Comparison of ENCODE assay signal across 13 cellular contexts in the genomic region with DNA sequence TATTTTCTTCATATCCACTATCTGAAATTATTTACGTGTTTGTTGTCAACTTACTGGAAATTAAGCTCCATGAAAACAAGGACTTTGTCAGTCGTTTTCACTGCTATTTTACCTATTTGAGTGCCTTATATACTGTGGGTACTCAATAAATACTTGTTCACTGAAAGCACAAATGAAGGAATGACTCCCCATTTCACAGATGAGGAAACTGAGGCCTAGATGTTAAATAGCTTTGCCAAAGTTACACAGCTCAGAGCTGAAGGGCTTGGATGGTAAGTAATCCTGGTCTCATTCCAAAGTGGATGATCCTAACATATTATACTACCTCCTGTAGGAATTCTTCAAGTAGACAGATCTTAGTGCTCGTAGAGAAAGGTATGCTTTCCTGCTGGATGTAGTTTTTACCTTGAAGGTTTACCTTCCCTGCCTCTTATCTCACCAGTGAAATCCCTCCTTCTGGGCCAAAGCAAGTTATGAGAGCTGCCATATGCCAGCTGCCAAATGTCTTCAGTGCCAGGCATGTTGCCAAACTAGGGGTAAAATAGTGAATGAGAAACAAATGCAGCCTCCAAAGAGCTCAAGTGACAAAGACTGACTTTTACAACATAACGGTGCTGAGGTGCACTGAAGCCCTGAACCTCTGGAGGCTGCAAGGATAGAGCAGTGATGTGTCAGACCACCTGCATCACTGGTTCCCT.
DNase-seq lines count a peak whose midpoint lies in the region; ATAC-seq and TF ChIP-seq lines count a peak whose summit lies in the region.
"Had no signal": no experiment of that assay in that cellular context is flagged by ENCODE, and none has a peak within 500 bp of the region (broad histone marks: within the 10 kb centered on the region; RNA-seq: fewer than 3 reads in every experiment).

No MANE protein-coding gene starts in this region.

- no peak overlapping the region for H3K4me3 Mint-ChIP-seq in WTC11
- H3K4me3 Mint-ChIP-seq: stimulated activated naive B cell treated with anti-CD40 and anti-IgM and Interleukin-4, amounts not matched to agents 10 μg/mL and 1 μg/mL and 100 μg/mL, for 72 hours had no signal

- POLR2A ChIA-PET in WTC11 (lab: Charles Lee), result no interaction called here

- CTCF ChIA-PET in WTC11 (lab: Charles Lee), result interaction anchor here (1.2 to 6.2 kb wide), 2 partner anchors 30 to 264 kb away, joined by 3 to 32 read pairs; no protein-coding TSS in a partner anchor

- no peaks in the 10 kb centered on the region; the same call in 1 of the 2 replicates for H3K27me3 Mint-ChIP-seq in WTC11 (ENCODE audit: low read depth)
- H3K27me3 Mint-ChIP-seq: stimulated activated naive B cell treated with anti-CD40 and anti-IgM and Interleukin-4, amounts not matched to agents 10 μg/mL and 1 μg/mL and 100 μg/mL, for 72 hours had no signal

- no peak overlapping the region for H3K27ac Mint-ChIP-seq in WTC11

- H3K36me3 Mint-ChIP-seq in WTC11, result no peaks in the 10 kb centered on the region

- no peak for TF ChIP-seq CTCF in WTC11 (IDR thresholded peaks at IDR 0.05)

- H3K9me3 Mint-ChIP-seq in WTC11, result no peaks in the 10 kb centered on the region
- H3K9me3 Mint-ChIP-seq: stimulated activated naive B cell treated with anti-CD40 and anti-IgM and Interleukin-4, amounts not matched to agents 10 μg/mL and 1 μg/mL and 100 μg/mL, for 72 hours had no signal

- ATAC-seq in GM19324 (IDR thresholded peaks at IDR 0.05; ENCODE audit: low FRiP score, unreplicated experiment) (peak; percentile 20), SK-N-SH treated with all-trans-retinoic acid at 6 μM for 48 hours (peak; percentile 29), WTC11 (no peak), GM18868 (IDR thresholded peaks at IDR 0.05; ENCODE audit: unreplicated experiment) (no peak)
- ATAC-seq: stimulated activated naive B cell treated with anti-CD40 and anti-IgM and Interleukin-4, amounts not matched to agents 10 μg/mL and 1 μg/mL and 100 μg/mL, for 72 hours had no signal

- DNase-seq in NCI-H1105 treated with DMSO at 0.1 percent for 48 hours (lab: John Stamatoyannopoulos, UW) (peak; percentile 67), myocyte (ENCODE audit: low read depth) (peak; percentile 84), WTC11 (ENCODE audit: low spot score) (no peak)
- DNase-seq in activated naive CD4-positive, alpha-beta T cell treated with anti-CD3 and anti-CD28 coated beads, Interleukin-2, amount 50 U/mL, for 16 hours, result no peak
- DNase-seq: activated T-cell treated with anti-CD3 and anti-CD28 coated beads, Interleukin-2, amount 50 U/mL, for 1 hour; DND-41; head of caudate nucleus; NCI-H187 treated with DMSO at 0.1 percent for 48 hours; small intestine; stimulated activated naive B cell treated with anti-CD40 and anti-IgM and Interleukin-4, amounts not matched to agents 10 μg/mL and 1 μg/mL and 100 μg/mL, for 72 hours had no signal

- H3K4me1 Mint-ChIP-seq in WTC11, result no peaks in the 10 kb centered on the region

TF ChIP-seq in SK-N-SH treated with all-trans-retinoic acid at 6 μM for 48 hours, 23 proteins besides CTCF, POLR2A, EP300 and RAD21 (continues in another document):
- no peak for TF ChIP-seq BACH2 (CRISPR knock-in tag; IDR thresholded peaks at IDR 0.05; ENCODE audit: borderline replicate concordance)
- TF ChIP-seq, protein P1, sequence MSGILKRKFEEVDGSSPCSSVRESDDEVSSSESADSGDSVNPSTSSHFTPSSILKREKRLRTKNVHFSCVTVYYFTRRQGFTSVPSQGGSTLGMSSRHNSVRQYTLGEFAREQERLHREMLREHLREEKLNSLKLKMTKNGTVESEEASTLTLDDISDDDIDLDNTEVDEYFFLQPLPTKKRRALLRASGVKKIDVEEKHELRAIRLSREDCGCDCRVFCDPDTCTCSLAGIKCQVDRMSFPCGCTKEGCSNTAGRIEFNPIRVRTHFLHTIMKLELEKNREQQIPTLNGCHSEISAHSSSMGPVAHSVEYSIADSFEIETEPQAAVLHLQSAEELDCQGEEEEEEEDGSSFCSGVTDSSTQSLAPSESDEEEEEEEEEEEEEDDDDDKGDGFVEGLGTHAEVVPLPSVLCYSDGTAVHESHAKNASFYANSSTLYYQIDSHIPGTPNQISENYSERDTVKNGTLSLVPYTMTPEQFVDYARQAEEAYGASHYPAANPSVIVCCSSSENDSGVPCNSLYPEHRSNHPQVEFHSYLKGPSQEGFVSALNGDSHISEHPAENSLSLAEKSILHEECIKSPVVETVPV (CRISPR knock-in tag; IDR thresholded peaks at IDR 0.05), result no peak
- TF ChIP-seq, protein P2, sequence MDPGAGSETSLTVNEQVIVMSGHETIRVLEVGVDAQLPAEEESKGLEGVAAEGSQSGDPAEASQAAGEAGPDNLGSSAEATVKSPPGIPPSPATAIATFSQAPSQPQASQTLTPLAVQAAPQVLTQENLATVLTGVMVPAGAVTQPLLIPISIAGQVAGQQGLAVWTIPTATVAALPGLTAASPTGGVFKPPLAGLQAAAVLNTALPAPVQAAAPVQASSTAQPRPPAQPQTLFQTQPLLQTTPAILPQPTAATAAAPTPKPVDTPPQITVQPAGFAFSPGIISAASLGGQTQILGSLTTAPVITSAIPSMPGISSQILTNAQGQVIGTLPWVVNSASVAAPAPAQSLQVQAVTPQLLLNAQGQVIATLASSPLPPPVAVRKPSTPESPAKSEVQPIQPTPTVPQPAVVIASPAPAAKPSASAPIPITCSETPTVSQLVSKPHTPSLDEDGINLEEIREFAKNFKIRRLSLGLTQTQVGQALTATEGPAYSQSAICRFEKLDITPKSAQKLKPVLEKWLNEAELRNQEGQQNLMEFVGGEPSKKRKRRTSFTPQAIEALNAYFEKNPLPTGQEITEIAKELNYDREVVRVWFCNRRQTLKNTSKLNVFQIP (CRISPR knock-in tag; IDR thresholded peaks at IDR 0.05; ENCODE audit: borderline replicate concordance, low read depth), result no peak
- no peak for TF ChIP-seq OSR1 (CRISPR knock-in tag; IDR thresholded peaks at IDR 0.05)
- no peak for TF ChIP-seq PPARA (CRISPR knock-in tag; IDR thresholded peaks at IDR 0.05; ENCODE audit: borderline replicate concordance)

TF ChIP-seq in WTC11, 78 proteins besides CTCF, POLR2A, EP300 and RAD21 (continues in another document):
- TF ChIP-seq ZNF121 (CRISPR knock-in tag; IDR thresholded peaks at IDR 0.05), result no peak
- TF ChIP-seq JUN (CRISPR knock-in tag; IDR thresholded peaks at IDR 0.05), result no peak
- TF ChIP-seq SMAD3 (CRISPR knock-in tag; IDR thresholded peaks at IDR 0.05; ENCODE audit: borderline replicate concordance), result no peak
- TF ChIP-seq TCF7 (CRISPR knock-in tag; IDR thresholded peaks at IDR 0.05; ENCODE audit: low read depth), result no peak
- TF ChIP-seq, protein P3, sequence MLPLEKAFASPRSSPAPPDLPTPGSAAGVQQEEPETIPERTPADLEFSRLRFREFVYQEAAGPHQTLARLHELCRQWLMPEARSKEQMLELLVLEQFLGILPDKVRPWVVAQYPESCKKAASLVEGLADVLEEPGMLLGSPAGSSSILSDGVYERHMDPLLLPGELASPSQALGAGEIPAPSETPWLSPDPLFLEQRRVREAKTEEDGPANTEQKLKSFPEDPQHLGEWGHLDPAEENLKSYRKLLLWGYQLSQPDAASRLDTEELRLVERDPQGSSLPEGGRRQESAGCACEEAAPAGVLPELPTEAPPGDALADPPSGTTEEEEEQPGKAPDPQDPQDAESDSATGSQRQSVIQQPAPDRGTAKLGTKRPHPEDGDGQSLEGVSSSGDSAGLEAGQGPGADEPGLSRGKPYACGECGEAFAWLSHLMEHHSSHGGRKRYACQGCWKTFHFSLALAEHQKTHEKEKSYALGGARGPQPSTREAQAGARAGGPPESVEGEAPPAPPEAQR (CRISPR knock-in tag; IDR thresholded peaks at IDR 0.05), result no peak
- no peak for TF ChIP-seq SOX15 (CRISPR knock-in tag; IDR thresholded peaks at IDR 0.05)
- TF ChIP-seq, protein P4, sequence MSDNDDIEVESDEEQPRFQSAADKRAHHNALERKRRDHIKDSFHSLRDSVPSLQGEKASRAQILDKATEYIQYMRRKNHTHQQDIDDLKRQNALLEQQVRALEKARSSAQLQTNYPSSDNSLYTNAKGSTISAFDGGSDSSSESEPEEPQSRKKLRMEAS (CRISPR knock-in tag; IDR thresholded peaks at IDR 0.05), result no peak
- TF ChIP-seq, protein P5, sequence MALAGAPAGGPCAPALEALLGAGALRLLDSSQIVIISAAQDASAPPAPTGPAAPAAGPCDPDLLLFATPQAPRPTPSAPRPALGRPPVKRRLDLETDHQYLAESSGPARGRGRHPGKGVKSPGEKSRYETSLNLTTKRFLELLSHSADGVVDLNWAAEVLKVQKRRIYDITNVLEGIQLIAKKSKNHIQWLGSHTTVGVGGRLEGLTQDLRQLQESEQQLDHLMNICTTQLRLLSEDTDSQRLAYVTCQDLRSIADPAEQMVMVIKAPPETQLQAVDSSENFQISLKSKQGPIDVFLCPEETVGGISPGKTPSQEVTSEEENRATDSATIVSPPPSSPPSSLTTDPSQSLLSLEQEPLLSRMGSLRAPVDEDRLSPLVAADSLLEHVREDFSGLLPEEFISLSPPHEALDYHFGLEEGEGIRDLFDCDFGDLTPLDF (CRISPR knock-in tag; IDR thresholded peaks at IDR 0.05), result no peak
- no peak for TF ChIP-seq JAZF1 (CRISPR knock-in tag; IDR thresholded peaks at IDR 0.05)
- TF ChIP-seq ATF1 (CRISPR knock-in tag; IDR thresholded peaks at IDR 0.05), result no peak
- TF ChIP-seq ELF4 (CRISPR knock-in tag; IDR thresholded peaks at IDR 0.05; ENCODE audit: low read depth), result no peak
- TF ChIP-seq, protein P6, sequence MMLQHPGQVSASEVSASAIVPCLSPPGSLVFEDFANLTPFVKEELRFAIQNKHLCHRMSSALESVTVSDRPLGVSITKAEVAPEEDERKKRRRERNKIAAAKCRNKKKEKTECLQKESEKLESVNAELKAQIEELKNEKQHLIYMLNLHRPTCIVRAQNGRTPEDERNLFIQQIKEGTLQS (CRISPR knock-in tag; conservative IDR thresholded peaks at IDR 0.05), result no peak
- TF ChIP-seq, protein P7, sequence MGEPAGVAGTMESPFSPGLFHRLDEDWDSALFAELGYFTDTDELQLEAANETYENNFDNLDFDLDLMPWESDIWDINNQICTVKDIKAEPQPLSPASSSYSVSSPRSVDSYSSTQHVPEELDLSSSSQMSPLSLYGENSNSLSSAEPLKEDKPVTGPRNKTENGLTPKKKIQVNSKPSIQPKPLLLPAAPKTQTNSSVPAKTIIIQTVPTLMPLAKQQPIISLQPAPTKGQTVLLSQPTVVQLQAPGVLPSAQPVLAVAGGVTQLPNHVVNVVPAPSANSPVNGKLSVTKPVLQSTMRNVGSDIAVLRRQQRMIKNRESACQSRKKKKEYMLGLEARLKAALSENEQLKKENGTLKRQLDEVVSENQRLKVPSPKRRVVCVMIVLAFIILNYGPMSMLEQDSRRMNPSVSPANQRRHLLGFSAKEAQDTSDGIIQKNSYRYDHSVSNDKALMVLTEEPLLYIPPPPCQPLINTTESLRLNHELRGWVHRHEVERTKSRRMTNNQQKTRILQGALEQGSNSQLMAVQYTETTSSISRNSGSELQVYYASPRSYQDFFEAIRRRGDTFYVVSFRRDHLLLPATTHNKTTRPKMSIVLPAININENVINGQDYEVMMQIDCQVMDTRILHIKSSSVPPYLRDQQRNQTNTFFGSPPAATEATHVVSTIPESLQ (CRISPR knock-in tag; IDR thresholded peaks at IDR 0.05), result no peak
- TF ChIP-seq ZNF138 (CRISPR knock-in tag; conservative IDR thresholded peaks at IDR 0.05), result no peak

Comparison
In these comparisons a context has a peak if more than half of its experiments do, and no peak if none do; other contexts are left out.
1. ATAC-seq: peak in GM19324 (single experiment) and SK-N-SH treated with all-trans-retinoic acid at 6 μM for 48 hours (single experiment); none in WTC11 (single experiment) and GM18868 (single experiment).
2. DNase-seq: peak in NCI-H1105 treated with DMSO at 0.1 percent for 48 hours (single experiment) and myocyte (single experiment); none in WTC11 (single experiment) and activated naive CD4-positive, alpha-beta T cell treated with anti-CD3 and anti-CD28 coated beads, Interleukin-2, amount 50 U/mL, for 16 hours (single experiment).